16 cellular contexts compared by ENCODE assay signal in genomic region chr17:66002807-66003206, GRCh38.
DNase-seq lines count a peak whose midpoint lies in the region; ATAC-seq and TF ChIP-seq lines count a peak whose summit lies in the region.
"Had no signal": no experiment of that assay in that cellular context is flagged by ENCODE, and none has a peak within 500 bp of the region (broad histone marks: within the 10 kb centered on the region; RNA-seq: fewer than 3 reads in every experiment).

No MANE protein-coding gene starts in this region.

- no peak overlapping the region for H4K8ac ChIP-seq in mesenchymal stem cell (ENCODE audit: low read length)

- no peaks in the 10 kb centered on the region for H3K9me3 ChIP-seq in mesenchymal stem cell (ENCODE audit: control insufficient read depth, low read length)
- H3K9me3 ChIP-seq in effector memory CD4-positive, alpha-beta T cell (ENCODE audit: control insufficient read depth, low read length), result no peaks in the 10 kb centered on the region
- H3K9me3 ChIP-seq: BE2C had no signal

- H3K79me1 ChIP-seq in mesenchymal stem cell (replicated peaks; ENCODE audit: low read length, poor library complexity, severe bottlenecking), result no peaks in the 10 kb centered on the region

- H3K27me3 ChIP-seq in mesenchymal stem cell (ENCODE audit: control insufficient read depth in 1 of 2, insufficient read depth in 1 of 2, low read length in 2 of 2), result no peaks in the 10 kb centered on the region
- no peaks in the 10 kb centered on the region for H3K27me3 ChIP-seq in effector memory CD4-positive, alpha-beta T cell (replicated peaks; ENCODE audit: control insufficient read depth, insufficient read depth, low read length, poor library complexity, severe bottlenecking)
- H3K27me3 ChIP-seq: BE2C had no signal

- H3K18ac ChIP-seq in mesenchymal stem cell (ENCODE audit: low read depth in 1 of 2, low read length in 2 of 2), result no peak overlapping the region

- H3K14ac ChIP-seq in mesenchymal stem cell (ENCODE audit: low read length in 2 of 2), result no peak overlapping the region

- H3K9ac ChIP-seq in mesenchymal stem cell (ENCODE audit: low read length), result no peak overlapping the region

- DNase-seq in Ammon's horn (ENCODE audit: low spot score) (peak; percentile 16), astrocyte of the hippocampus (ENCODE audit: low read depth, low spot score) (peak; percentile 28), fibroblast of pulmonary artery (ENCODE audit: low read depth) (peak; percentile 26), mesenchymal stem cell (peak; percentile 13), RKO (ENCODE audit: low spot score) (no peak), NCI-H524 treated with DMSO at 0.1 percent for 48 hours (lab: John Stamatoyannopoulos, UW) (no peak)
- DNase-seq in effector memory CD4-positive, alpha-beta T cell, result no peak
- DNase-seq: BE2C; CD8-positive, alpha-beta T cell; H9; NCI-H1417 treated with DMSO at 0.1 percent for 48 hours; NCI-H2029; NCI-H524; NK-92 treated with Interleukin-12 subunit alpha and Interleukin-12 subunit beta, amount 100 ng/mL, for 24 hours; OCI-M1 had no signal

- H2BK15ac ChIP-seq in mesenchymal stem cell (ENCODE audit: low read depth, poor library complexity, severe bottlenecking), result no peak overlapping the region

- no peak overlapping the region for H2BK120ac ChIP-seq in mesenchymal stem cell (ENCODE audit: low read depth, low read length)

- H3K4ac ChIP-seq in mesenchymal stem cell (ENCODE audit: low read depth in 1 of 2, low read length in 2 of 2), result no peak overlapping the region

- H2BK12ac ChIP-seq in mesenchymal stem cell (ENCODE audit: low read length in 2 of 2), result no peak overlapping the region

- H4K91ac ChIP-seq in mesenchymal stem cell (ENCODE audit: low read length), result no peak overlapping the region

- peaks cover 5 to 10% of the 10 kb centered on the region in 2 experiments for H3K36me3 ChIP-seq in mesenchymal stem cell (ENCODE audit: control insufficient read depth in 1 of 2, insufficient read depth in 2 of 2, low read depth in 1 of 2, low read length in 2 of 2)
- no peaks in the 10 kb centered on the region for H3K36me3 ChIP-seq in effector memory CD4-positive, alpha-beta T cell (ENCODE audit: control insufficient read depth, insufficient read depth, low read length)
- H3K36me3 ChIP-seq: BE2C had no signal

- H3K4me3 ChIP-seq in fibroblast of pulmonary artery (replicated peaks; ENCODE audit: low read depth, low read length) (no peak overlapping the region), mesenchymal stem cell (ENCODE audit: insufficient read depth in 1 of 2, low read depth in 1 of 2, low read length in 2 of 2) (no peak overlapping the region)
- no peak overlapping the region for H3K4me3 ChIP-seq in effector memory CD4-positive, alpha-beta T cell (ENCODE audit: insufficient read depth, low read depth, low read length, poor library complexity, severe bottlenecking)

- no peaks in the 10 kb centered on the region for H3K4me1 ChIP-seq in mesenchymal stem cell (ENCODE audit: control insufficient read depth, insufficient read depth, low read depth, low read length)
- H3K4me1 ChIP-seq in effector memory CD4-positive, alpha-beta T cell (ENCODE audit: control insufficient read depth, insufficient read depth, low read length, poor library complexity, severe bottlenecking), result no peaks in the 10 kb centered on the region
- H3K4me1 ChIP-seq: BE2C had no signal

- no peak overlapping the region for H3K27ac ChIP-seq in mesenchymal stem cell (ENCODE audit: low read length, poor library complexity, severe bottlenecking)
- H3K27ac ChIP-seq in effector memory CD4-positive, alpha-beta T cell (ENCODE audit: insufficient read depth, low read length, poor library complexity, severe bottlenecking), result no peak overlapping the region

- H3K4me2 ChIP-seq in mesenchymal stem cell (ENCODE audit: low read length, poor library complexity, severe bottlenecking), result no peak overlapping the region

- H2AFZ ChIP-seq in mesenchymal stem cell (ENCODE audit: low read depth, low read length), result no peak overlapping the region

- 95% methylated on average over 1 of the region's 1 CpG for WGBS in mesenchymal stem cell

- no peak for ATAC-seq in GM18867 (IDR thresholded peaks at IDR 0.05; ENCODE audit: unreplicated experiment)
- ATAC-seq: CD8-positive, alpha-beta T cell had no signal

- no peak for TF ChIP-seq CTCF in fibroblast of pulmonary artery (IDR thresholded peaks at IDR 0.05; ENCODE audit: low read length, missing control alignments)

- no peak overlapping the region for H3K23ac ChIP-seq in mesenchymal stem cell (ENCODE audit: low read length in 2 of 2)

- H2AK5ac ChIP-seq in mesenchymal stem cell (ENCODE audit: low read length, severe bottlenecking), result no peak overlapping the region

- no peak overlapping the region for H2BK5ac ChIP-seq in mesenchymal stem cell (ENCODE audit: low read depth, low read length, poor library complexity, severe bottlenecking)

Comparison
In these comparisons a context has a peak if more than half of its experiments do, and no peak if none do; other contexts are left out.
1. DNase-seq: peak in Ammon's horn (single experiment), astrocyte of the hippocampus (single experiment), fibroblast of pulmonary artery (single experiment) and mesenchymal stem cell (single experiment); none in RKO (single experiment), NCI-H524 treated with DMSO at 0.1 percent for 48 hours (single experiment) and effector memory CD4-positive, alpha-beta T cell (0 of 3).